9 cellular contexts compared by ENCODE assay signal in genomic region chr2:8676191-8676914, GRCh38. TPM values are rescaled to one million over a fixed set of nuclear protein-coding genes. Genes with fewer than 3 reads are reported as not detected.
A peak's percentile ranks its signal among the peaks of the same experiment; 100 is the strongest.
DNase-seq lines count a peak whose midpoint lies in the region; TF ChIP-seq lines count a peak whose summit lies in the region.
"Had no signal": no experiment of that assay in that cellular context is flagged by ENCODE, and none has a peak within 500 bp of the region (broad histone marks: within the 10 kb centered on the region; RNA-seq: fewer than 3 reads in every experiment).

No MANE protein-coding gene starts in this region.

- TF ChIP-seq CTCF in brain microvascular endothelial cell (IDR thresholded peaks at IDR 0.05; ENCODE audit: low read depth, low read length, missing control alignments) (no peak), sigmoid colon (IDR thresholded peaks at IDR 0.05) (no peak), GM10248 (IDR thresholded peaks at IDR 0.05; ENCODE audit: control extremely low read depth, extremely low read depth, low read depth, missing control alignments) (no peak)

- H3K36me3 ChIP-seq in brain microvascular endothelial cell (replicated peaks), result no peaks in the 10 kb centered on the region
- no peaks in the 10 kb centered on the region for H3K36me3 ChIP-seq in iPS-18a (ENCODE audit: control insufficient read depth, low read depth, low read length)
- no peaks in the 10 kb centered on the region for H3K36me3 ChIP-seq in sigmoid colon

- peak overlapping the region; percentile 54 for H3K4me3 ChIP-seq in brain microvascular endothelial cell (ENCODE audit: low read depth, low read length)
- H3K4me3 ChIP-seq in iPS-18a (ENCODE audit: low read length), result peak overlapping the region; percentile 57
- H3K4me3 ChIP-seq in sigmoid colon, result peak overlapping the region; percentile 27 to 80 (median 67)

- WGBS in sigmoid colon, 2 donors, result 29 to 35% methylated on average over 51 of the region's 51 CpGs

- H3K27ac ChIP-seq in brain microvascular endothelial cell (no peak overlapping the region), iPS-18a (ENCODE audit: low read length) (no peak overlapping the region), sigmoid colon (peak overlapping the region; percentile 90 to 99 (median 98))
- H3K27ac ChIP-seq: HL-60 had no signal

- intact Hi-C loops in sigmoid colon (cut with DNase I), result loop anchor here (1.0 to 5.0 kb wide), 5 partner anchors 94 to 909 kb away; no protein-coding TSS in a partner anchor

- H3K27me3 ChIP-seq in brain microvascular endothelial cell (replicated peaks) (no peaks in the 10 kb centered on the region), iPS-18a (ENCODE audit: control insufficient read depth, insufficient read depth, low read length) (peaks cover 44% of the 10 kb centered on the region), sigmoid colon (no peaks in the 10 kb centered on the region)

- TF ChIP-seq POLR2A in sigmoid colon (IDR thresholded peaks at IDR 0.05), result peak; percentile 35 to 40

- peaks cover 34% of the 10 kb centered on the region for H3K4me1 ChIP-seq in iPS-18a (ENCODE audit: control insufficient read depth, low read depth, low read length)
- peaks cover 0 to 49% (median 32%) of the 10 kb centered on the region in 4 donors for H3K4me1 ChIP-seq in sigmoid colon

- DNase-seq in ELR (ENCODE audit: low read depth), result peak; percentile 57
- no peak for DNase-seq in brain microvascular endothelial cell
- DNase-seq in sigmoid colon, result peak; percentile 96
- DNase-seq in NCI-H1436 (lab: John Stamatoyannopoulos, UW), result no peak
- DNase-seq in germinal center (ENCODE audit: low spot score), result no peak
- no peak for DNase-seq in GM10248 (ENCODE audit: extremely low spot score)
- no peak for DNase-seq in NK-92 (lab: John Stamatoyannopoulos, UW; ENCODE audit: unreplicated experiment)

- TF ChIP-seq EP300 in sigmoid colon (IDR thresholded peaks at IDR 0.05), result no peak

- peak overlapping the region; percentile 74 for H3K9ac ChIP-seq in iPS-18a (ENCODE audit: low read length)

- CTCF ChIA-PET in GM10248 (lab: Yijun Ruan, JAX), result no interaction called here

- in situ Hi-C loops in brain microvascular endothelial cell (cut with HindIII; ENCODE audit: low pct_ligation_motif_present, low sequenced_read_pairs), result no loop called here

- H3K9me3 ChIP-seq in iPS-18a (ENCODE audit: control insufficient read depth, low read depth, low read length) (no peaks in the 10 kb centered on the region), sigmoid colon (peaks cover 0 to 5% (median 3%) of the 10 kb centered on the region in 4 donors)

- POLR2A ChIA-PET in GM10248 (lab: Yijun Ruan, JAX), result no interaction called here

RNA-seq across cellular contexts. Expression of gene ID2, which starts 5.5 kb away (rescaled TPM):
- total RNA-seq in sigmoid colon, result 100 to 1,000 TPM; 376 to 615 (median 527) TPM
- 100 to 1,000 TPM; 154 to 306 (median 224) TPM for polyA plus RNA-seq in sigmoid colon

Comparison
In these comparisons a context has a peak if more than half of its experiments do, and no peak if none do; other contexts are left out.
1. DNase-seq: peak in ELR (single experiment) and sigmoid colon (single experiment); none in brain microvascular endothelial cell (single experiment), NCI-H1436 (single experiment), germinal center (single experiment), GM10248 (single experiment) and NK-92 (single experiment).
2. H3K27ac ChIP-seq: peak in sigmoid colon (4 of 4); none in brain microvascular endothelial cell (single experiment) and iPS-18a (single experiment).
3. Peak in every context shown above with its lines, with median percentiles within 50 percentile points of each other: H3K4me3 ChIP-seq.